Comparison of ENCODE assay signal across 20 cellular contexts in the genomic region with DNA sequence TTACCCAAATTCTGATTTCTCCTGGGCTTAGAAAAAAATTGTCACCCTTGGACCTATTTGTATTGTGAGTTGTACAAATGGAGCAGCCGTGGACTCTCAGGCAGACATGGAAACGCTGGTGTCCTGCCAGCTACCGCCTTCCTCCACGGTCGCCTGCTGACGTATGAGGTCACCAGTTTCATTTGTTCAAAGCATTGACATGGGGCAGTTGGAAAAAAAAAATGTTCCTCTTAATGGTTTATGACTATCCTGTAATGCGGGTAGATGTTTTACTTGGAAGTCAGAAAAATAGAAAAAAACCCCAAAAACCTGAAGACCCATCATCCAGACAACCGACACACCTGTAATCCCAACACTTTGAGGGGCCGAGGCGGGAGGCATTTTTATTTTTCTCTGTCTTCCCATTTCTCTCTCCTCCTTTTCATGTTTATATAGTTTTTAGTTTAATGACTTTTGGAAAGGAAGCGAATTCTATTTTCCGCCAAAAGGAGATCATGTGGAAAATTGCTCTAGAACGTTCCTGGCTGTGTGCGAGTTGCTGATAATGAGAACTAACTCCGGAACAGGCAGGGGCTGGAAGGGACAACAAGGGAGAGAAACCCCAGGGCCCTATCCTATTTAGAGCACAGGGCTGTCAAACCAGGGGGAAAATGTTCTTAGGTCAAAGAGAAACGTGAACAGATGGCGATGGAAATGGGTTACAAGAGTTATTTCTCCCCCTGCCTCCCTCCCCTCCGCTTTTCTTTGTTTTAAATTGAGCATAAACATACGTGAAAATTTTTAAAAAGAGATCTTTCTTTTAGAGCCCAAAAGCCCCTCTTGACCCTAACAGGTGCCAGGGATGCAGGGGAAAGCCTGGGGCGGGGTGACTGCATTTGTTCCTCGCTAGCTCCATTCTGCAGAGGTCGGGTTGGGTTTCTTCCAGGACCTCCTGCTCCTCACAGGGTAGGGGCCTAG. TPM values are rescaled to one million over a fixed set of nuclear protein-coding genes. Genes with fewer than 3 reads are reported as not detected.
A peak's percentile ranks its signal among the peaks of the same experiment; 100 is the strongest.
DNase-seq lines count a peak whose midpoint lies in the region; ATAC-seq, FAIRE-seq and TF ChIP-seq lines count a peak whose summit lies in the region.
"Had no signal": no experiment of that assay in that cellular context is flagged by ENCODE, and none has a peak within 500 bp of the region (broad histone marks: within the 10 kb centered on the region; RNA-seq: fewer than 3 reads in every experiment).

No MANE protein-coding gene starts in this region.

- H3K27ac Mint-ChIP-seq in chondrocyte (ENCODE audit: unreplicated experiment): no peak overlapping the region
- H3K27ac Mint-ChIP-seq: stimulated activated memory B cell treated with anti-CD40 and anti-IgM and Interleukin-4, amounts not matched to agents 10 μg/mL and 1 μg/mL and 100 μg/mL, for 72 hours; T-helper 2 cell treated with Interferon-gamma antibody and Interleukin-4, amounts not matched to agents 5 μg/mL and 100 μg/mL, for 36 hours had no signal

- no peaks in the 10 kb centered on the region for H3K27me3 ChIP-seq in body of pancreas
- H3K27me3 ChIP-seq in skeletal muscle tissue (ENCODE audit: control insufficient read depth in 3 of 3, insufficient read depth in 3 of 3, low read length in 3 of 3): peaks cover 3 to 35% (median 19%) of the 10 kb centered on the region in 3 donors

- intact Hi-C loops in body of pancreas (cut with DNase I) (no loop called here), kidney (cut with DNase I) (no loop called here)

- H3K4me3 ChIP-seq in body of pancreas (no peak overlapping the region), kidney (ENCODE audit: low read length in 2 of 2) (no peak overlapping the region), skeletal muscle tissue (ENCODE audit: low read length in 3 of 3) (no peak overlapping the region)
- H3K4me3 ChIP-seq: coronary artery had no signal

- TF ChIP-seq CTCF in body of pancreas (IDR thresholded peaks at IDR 0.05) (no peak), kidney (IDR thresholded peaks at IDR 0.05; ENCODE audit: borderline replicate concordance, extremely low read depth, insufficient read depth) (no peak), chondrocyte (IDR thresholded peaks at IDR 0.05) (no peak)

- no peaks in the 10 kb centered on the region for H3K36me3 Mint-ChIP-seq in chondrocyte (ENCODE audit: low read depth)
- H3K36me3 Mint-ChIP-seq: stimulated activated memory B cell treated with anti-CD40 and anti-IgM and Interleukin-4, amounts not matched to agents 10 μg/mL and 1 μg/mL and 100 μg/mL, for 72 hours had no signal

- H3K4me1 ChIP-seq in body of pancreas (no peaks in the 10 kb centered on the region), kidney (ENCODE audit: control insufficient read depth in 1 of 2, insufficient read depth in 1 of 2, low read depth in 1 of 2, low read length in 2 of 2) (peaks cover 4 to 6% of the 10 kb centered on the region in 2 donors), skeletal muscle tissue (ENCODE audit: control insufficient read depth in 3 of 3, insufficient read depth in 3 of 3, low read length in 3 of 3) (peaks cover 0 to 4% (median 3%) of the 10 kb centered on the region in 3 donors)

- H3K9ac ChIP-seq in kidney (ENCODE audit: low read length in 2 of 2) (no peak overlapping the region), skeletal muscle tissue (ENCODE audit: low read depth in 1 of 3, low read length in 3 of 3) (no peak overlapping the region)

- no peak overlapping the region for H3K4me3 Mint-ChIP-seq in chondrocyte (ENCODE audit: unreplicated experiment)
- H3K4me3 Mint-ChIP-seq: stimulated activated memory B cell treated with anti-CD40 and anti-IgM and Interleukin-4, amounts not matched to agents 10 μg/mL and 1 μg/mL and 100 μg/mL, for 72 hours; T-helper 2 cell treated with Interferon-gamma antibody and Interleukin-4, amounts not matched to agents 5 μg/mL and 100 μg/mL, for 36 hours had no signal

- no peaks in the 10 kb centered on the region for H3K27me3 Mint-ChIP-seq in chondrocyte (ENCODE audit: low read depth)

- H3K9me3 ChIP-seq in body of pancreas: no peaks in the 10 kb centered on the region
- H3K9me3 ChIP-seq in kidney (ENCODE audit: control insufficient read depth in 1 of 2, low read length in 2 of 2): no peaks in the 10 kb centered on the region
- no peaks in the 10 kb centered on the region for H3K9me3 ChIP-seq in skeletal muscle tissue (ENCODE audit: control insufficient read depth in 3 of 3, low read length in 3 of 3)

- H3K36me3 ChIP-seq in body of pancreas (replicated peaks in 1 of 2; ENCODE audit: insufficient read depth in 1 of 2, low read depth in 2 of 2): no peaks in the 10 kb centered on the region
- no peaks in the 10 kb centered on the region for H3K36me3 ChIP-seq in kidney (ENCODE audit: control insufficient read depth in 1 of 2, insufficient read depth in 2 of 2, low read length in 2 of 2)
- no peaks in the 10 kb centered on the region for H3K36me3 ChIP-seq in skeletal muscle tissue (ENCODE audit: control insufficient read depth in 3 of 3, insufficient read depth in 3 of 3, low read length in 3 of 3)

- H3K27ac ChIP-seq in body of pancreas (no peak overlapping the region), kidney (ENCODE audit: low read depth in 2 of 2, low read length in 2 of 2) (peak overlapping the region; percentile 71 to 87), skeletal muscle tissue (ENCODE audit: low read depth, low read length) (peak overlapping the region; percentile 12)
- H3K27ac ChIP-seq: C4-2B, coronary artery, epithelial cell of prostate had no signal

- DNase-seq in DMS53 (lab: John Stamatoyannopoulos, UW) (peak; percentile 55), DMS53 treated with DMSO at 0.1 percent for 48 hours (lab: John Stamatoyannopoulos, UW; ENCODE audit: unreplicated experiment) (no peak), body of pancreas (peak; percentile 18 to 52 (median 46)), kidney (peak; percentile 92), GM03348 (ENCODE audit: low spot score) (no peak), chondrocyte (ENCODE audit: low spot score) (no peak), putamen (ENCODE audit: low spot score) (no peak)
- DNase-seq: 8988T; activated CD4-positive, alpha-beta T cell treated with anti-CD3 and anti-CD28 coated beads for 1 hour; activated CD8-positive, alpha-beta memory T cell treated with anti-CD3 and anti-CD28 coated beads, Interleukin-2, amount 50 U/mL, for 4 hours; NCI-H2227 treated with DMSO at 0.1 percent for 48 hours; trophoblast cell had no signal

- H3K4me1 Mint-ChIP-seq in chondrocyte (ENCODE audit: low read depth): no peaks in the 10 kb centered on the region
- H3K4me1 Mint-ChIP-seq: stimulated activated memory B cell treated with anti-CD40 and anti-IgM and Interleukin-4, amounts not matched to agents 10 μg/mL and 1 μg/mL and 100 μg/mL, for 72 hours had no signal

- TF ChIP-seq POLR2A in body of pancreas (IDR thresholded peaks at IDR 0.05): no peak

- no peak for FAIRE-seq in kidney (lab: Jason Lieb, UNC)

- 54% methylated on average over 22 of the region's 22 CpGs for WGBS in body of pancreas, 2 donors

- H3K9me3 Mint-ChIP-seq in chondrocyte (ENCODE audit: low read depth): no peaks in the 10 kb centered on the region
- H3K9me3 Mint-ChIP-seq: stimulated activated memory B cell treated with anti-CD40 and anti-IgM and Interleukin-4, amounts not matched to agents 10 μg/mL and 1 μg/mL and 100 μg/mL, for 72 hours; T-helper 2 cell treated with Interferon-gamma antibody and Interleukin-4, amounts not matched to agents 5 μg/mL and 100 μg/mL, for 36 hours had no signal

- ATAC-seq in body of pancreas: no peak
- ATAC-seq: stimulated activated memory B cell treated with anti-CD40 and anti-IgM and Interleukin-4, amounts not matched to agents 10 μg/mL and 1 μg/mL and 100 μg/mL, for 72 hours had no signal

RNA-seq across cellular contexts. Expression of gene DNAH17, which starts 13.7 kb away (rescaled TPM):
- total RNA-seq in body of pancreas (not detected), kidney (0.09 TPM), skeletal muscle tissue (under 0.01 TPM), chondrocyte (0.26 to 0.42 TPM (median 0.34 TPM) in 3 replicates)
- 0.17 TPM for polyA plus RNA-seq in kidney (ENCODE audit: insufficient read depth, low read depth, low replicate concordance)
- total RNA-seq: glomerular endothelial cell had no signal
- polyA plus RNA-seq: aorta had no signal

Comparison
In these comparisons a context has a peak if more than half of its experiments do, and no peak if none do; other contexts are left out.
1. DNase-seq: peak in DMS53 (single experiment), body of pancreas (4 of 4) and kidney (single experiment); none in DMS53 treated with DMSO at 0.1 percent for 48 hours (single experiment), GM03348 (single experiment), chondrocyte (single experiment) and putamen (single experiment).
2. H3K27ac ChIP-seq: peak in kidney (2 of 2) and skeletal muscle tissue (single experiment); none in body of pancreas (0 of 4).